14 cellular contexts compared by ENCODE assay signal in the genomic region with DNA sequence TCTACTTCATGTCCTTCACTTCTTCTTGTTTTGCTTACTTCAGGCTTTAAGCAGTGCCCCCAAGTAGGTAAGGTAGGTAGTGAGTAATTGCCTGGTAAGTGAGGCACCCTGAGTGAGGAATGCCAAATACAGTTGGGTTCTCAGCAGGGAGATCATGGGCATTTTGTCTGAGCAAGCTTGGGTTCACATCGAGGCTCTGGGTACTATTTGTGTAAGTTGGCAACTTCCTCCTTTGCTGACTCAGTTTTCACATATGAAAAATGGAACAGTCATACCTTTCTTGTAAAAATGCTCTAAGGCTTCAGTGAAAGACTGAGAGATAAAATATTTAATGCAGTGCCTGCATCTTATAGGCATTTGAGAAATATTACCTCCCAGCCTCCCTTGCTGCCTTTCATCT.
A peak's percentile ranks its signal among the peaks of the same experiment; 100 is the strongest.
DNase-seq lines count a peak whose midpoint lies in the region; ATAC-seq and TF ChIP-seq lines count a peak whose summit lies in the region.
"Had no signal": no experiment of that assay in that cellular context is flagged by ENCODE, and none has a peak within 500 bp of the region (broad histone marks: within the 10 kb centered on the region; RNA-seq: fewer than 3 reads in every experiment).

No MANE protein-coding gene starts in this region.

- H3K9me3 ChIP-seq in MG63: no peaks in the 10 kb centered on the region
- H3K9me3 ChIP-seq: Peyer's patch, tibial artery had no signal

- peak overlapping the region; percentile 37 for H3K27ac Mint-ChIP-seq in activated naive CD4-positive, alpha-beta T cell treated with anti-CD3 and anti-CD28 coated beads, Interleukin-2, amount 50 U/mL, for 24 hours
- peak overlapping the region; percentile 29 for H3K27ac Mint-ChIP-seq in stimulated activated effector memory CD8-positive, alpha-beta T cell treated with anti-CD3 and anti-CD28 coated beads, Interleukin-12 subunit alpha, Interleukin-12 subunit beta, amount 100 ng/mL, for 72 hours
- no peak overlapping the region for H3K27ac Mint-ChIP-seq in glutamatergic neuron (ENCODE audit: unreplicated experiment)

- no peaks in the 10 kb centered on the region for H3K36me3 ChIP-seq in MG63
- H3K36me3 ChIP-seq: Peyer's patch had no signal

- TF ChIP-seq CTCF in dorsolateral prefrontal cortex (IDR thresholded peaks at IDR 0.05 in 54 of 56, conservative IDR thresholded peaks at IDR 0.05 in 2 of 56; ENCODE audit: low read depth in 1 of 56, partially characterized antibody in 56 of 56) (no peak), glutamatergic neuron (IDR thresholded peaks at IDR 0.05; ENCODE audit: partially characterized antibody, unreplicated experiment) (no peak)

- peak; percentile 82 for ATAC-seq in stimulated activated effector memory CD8-positive, alpha-beta T cell treated with anti-CD3 and anti-CD28 coated beads, Interleukin-12 subunit alpha, Interleukin-12 subunit beta, amount 100 ng/mL, for 72 hours
- ATAC-seq: esophagus mucosa, left lobe of liver had no signal

- intact Hi-C loops in dorsolateral prefrontal cortex (cut with DNase I): loop anchor here (5.0 kb wide), 2 partner anchors 76 to 96 kb away; a partner anchor contains a TSS

- no peaks in the 10 kb centered on the region for H3K9me3 Mint-ChIP-seq in activated naive CD4-positive, alpha-beta T cell treated with anti-CD3 and anti-CD28 coated beads, Interleukin-2, amount 50 U/mL, for 24 hours
- H3K9me3 Mint-ChIP-seq in stimulated activated effector memory CD8-positive, alpha-beta T cell treated with anti-CD3 and anti-CD28 coated beads, Interleukin-12 subunit alpha, Interleukin-12 subunit beta, amount 100 ng/mL, for 72 hours: no peaks in the 10 kb centered on the region
- peaks cover 17% of the 10 kb centered on the region for H3K9me3 Mint-ChIP-seq in glutamatergic neuron (ENCODE audit: unreplicated experiment)

- H3K4me1 Mint-ChIP-seq in activated naive CD4-positive, alpha-beta T cell treated with anti-CD3 and anti-CD28 coated beads, Interleukin-2, amount 50 U/mL, for 24 hours: peaks cover 41% of the 10 kb centered on the region
- peaks cover 46% of the 10 kb centered on the region for H3K4me1 Mint-ChIP-seq in stimulated activated effector memory CD8-positive, alpha-beta T cell treated with anti-CD3 and anti-CD28 coated beads, Interleukin-12 subunit alpha, Interleukin-12 subunit beta, amount 100 ng/mL, for 72 hours
- H3K4me1 Mint-ChIP-seq in glutamatergic neuron (ENCODE audit: low read depth, unreplicated experiment): peaks cover 78% of the 10 kb centered on the region

- no peak overlapping the region for H3K4me3 ChIP-seq in MG63
- H3K4me3 ChIP-seq in dorsolateral prefrontal cortex: peak overlapping the region in 2 of 59 donors; percentile 3 to 4
- H3K4me3 ChIP-seq: Peyer's patch, tibial artery had no signal

- peak overlapping the region; percentile 40 to 98 (median 94) for H3K27ac ChIP-seq in dorsolateral prefrontal cortex
- H3K27ac ChIP-seq: Peyer's patch, tibial artery, WERI-Rb-1 had no signal

- no peaks in the 10 kb centered on the region for H3K27me3 Mint-ChIP-seq in activated naive CD4-positive, alpha-beta T cell treated with anti-CD3 and anti-CD28 coated beads, Interleukin-2, amount 50 U/mL, for 24 hours
- peaks cover 10% of the 10 kb centered on the region for H3K27me3 Mint-ChIP-seq in glutamatergic neuron (ENCODE audit: unreplicated experiment)

- no peak overlapping the region for H3K4me3 Mint-ChIP-seq in activated naive CD4-positive, alpha-beta T cell treated with anti-CD3 and anti-CD28 coated beads, Interleukin-2, amount 50 U/mL, for 24 hours
- H3K4me3 Mint-ChIP-seq in stimulated activated effector memory CD8-positive, alpha-beta T cell treated with anti-CD3 and anti-CD28 coated beads, Interleukin-12 subunit alpha, Interleukin-12 subunit beta, amount 100 ng/mL, for 72 hours: no peak overlapping the region
- H3K4me3 Mint-ChIP-seq in glutamatergic neuron (ENCODE audit: unreplicated experiment): no peak overlapping the region

- peaks cover 5% of the 10 kb centered on the region for H3K36me3 Mint-ChIP-seq in activated naive CD4-positive, alpha-beta T cell treated with anti-CD3 and anti-CD28 coated beads, Interleukin-2, amount 50 U/mL, for 24 hours
- peaks cover 24% of the 10 kb centered on the region for H3K36me3 Mint-ChIP-seq in stimulated activated effector memory CD8-positive, alpha-beta T cell treated with anti-CD3 and anti-CD28 coated beads, Interleukin-12 subunit alpha, Interleukin-12 subunit beta, amount 100 ng/mL, for 72 hours
- peaks cover 3% of the 10 kb centered on the region for H3K36me3 Mint-ChIP-seq in glutamatergic neuron (ENCODE audit: unreplicated experiment)

- DNase-seq in activated naive CD4-positive, alpha-beta T cell treated with anti-CD3 and anti-CD28 coated beads, Interleukin-2, amount 50 U/mL, for 16 hours: no peak
- DNase-seq in MG63 (peak; percentile 29), dorsolateral prefrontal cortex (no peak), nucleus accumbens (lab: John Stamatoyannopoulos, UW) (no peak), glutamatergic neuron (no peak), NCI-H1436 (lab: John Stamatoyannopoulos, UW) (no peak)
- DNase-seq in stimulated activated effector memory CD8-positive, alpha-beta T cell treated with anti-CD3 and anti-CD28 coated beads, Interleukin-12 subunit alpha, Interleukin-12 subunit beta, amount 100 ng/mL, for 72 hours (ENCODE audit: low spot score in 2 of 2): no peak
- DNase-seq: retina, tibial artery had no signal

- H3K27me3 ChIP-seq in MG63 (no peaks in the 10 kb centered on the region), dorsolateral prefrontal cortex (no peaks in the 10 kb centered on the region)
- H3K27me3 ChIP-seq: Peyer's patch, tibial artery had no signal
